1 cellular context compared by ENCODE assay signal in genomic region chr2:101252408-101253012, GRCh38.
A peak's percentile ranks its signal among the peaks of the same experiment; 100 is the strongest.
TF ChIP-seq lines count a peak whose summit lies in the region.

Gene CNOT11, plus strand, starts transcription at chr2:101252886. Its CDS starts 79 bp downstream, at chr2:101252965.

TF ChIP-seq in HEK293, 187 proteins besides CTCF, POLR2A, EP300 and RAD21 (continued from another document and continues in another):
- no peak for TF ChIP-seq PRDM2 (tag by site-specific recombination; IDR thresholded peaks at IDR 0.05; ENCODE audit: borderline replicate concordance)
- TF ChIP-seq BCL11A (tag by site-specific recombination; IDR thresholded peaks at IDR 0.05; ENCODE audit: low read depth): no peak
- no peak for TF ChIP-seq ZSCAN18 (tag by site-specific recombination; IDR thresholded peaks at IDR 0.05)
- no peak for TF ChIP-seq SETDB1 (IDR thresholded peaks at IDR 0.05; ENCODE audit: insufficient read length, low read length)
- no peak for TF ChIP-seq ZNF529 (tag by site-specific recombination; IDR thresholded peaks at IDR 0.05; ENCODE audit: insufficient replicate concordance)
- no peak for TF ChIP-seq ZNF555 (tag by site-specific recombination; conservative IDR thresholded peaks at IDR 0.05)
- no peak for TF ChIP-seq ZNF560 (tag by site-specific recombination; IDR thresholded peaks at IDR 0.05; ENCODE audit: borderline replicate concordance)
- TF ChIP-seq ZNF18 (tag by site-specific recombination; IDR thresholded peaks at IDR 0.05): no peak
- TF ChIP-seq REPIN1 (tag by site-specific recombination; IDR thresholded peaks at IDR 0.05; ENCODE audit: low read depth): no peak
- no peak for TF ChIP-seq ZNF488 (tag by site-specific recombination; IDR thresholded peaks at IDR 0.05)
- TF ChIP-seq ZNF169 (tag by site-specific recombination; IDR thresholded peaks at IDR 0.05): no peak
- TF ChIP-seq ZBTB48 (tag by site-specific recombination; IDR thresholded peaks at IDR 0.05): peak; percentile 54; the same call in 1 of the 2 replicates
- TF ChIP-seq ZNF366 (tag by site-specific recombination; conservative IDR thresholded peaks at IDR 0.05): no peak
- no peak for TF ChIP-seq ZNF561 (tag by site-specific recombination; IDR thresholded peaks at IDR 0.05; ENCODE audit: borderline replicate concordance)
- no peak for TF ChIP-seq ZNF677 (tag by site-specific recombination; IDR thresholded peaks at IDR 0.05)
- TF ChIP-seq ZNF768 (tag by site-specific recombination; IDR thresholded peaks at IDR 0.05): no peak
- no peak for TF ChIP-seq ZNF48 (tag by site-specific recombination; IDR thresholded peaks at IDR 0.05)
- TF ChIP-seq ZBTB7A (tag by site-specific recombination; IDR thresholded peaks at IDR 0.05; ENCODE audit: low read depth): no peak
- no peak for TF ChIP-seq ZNF354C (tag by site-specific recombination; IDR thresholded peaks at IDR 0.05; ENCODE audit: borderline replicate concordance, low read depth)
- no peak for TF ChIP-seq ZNF37A (tag by site-specific recombination; IDR thresholded peaks at IDR 0.05)
- peak; percentile 71 for TF ChIP-seq SP3 (tag by site-specific recombination; IDR thresholded peaks at IDR 0.05)
- no peak for TF ChIP-seq GLI2 (tag by site-specific recombination; IDR thresholded peaks at IDR 0.05; ENCODE audit: borderline replicate concordance, low read depth)
- TF ChIP-seq GLI4 (tag by site-specific recombination; IDR thresholded peaks at IDR 0.05): no peak
- no peak for TF ChIP-seq ZFP37 (tag by site-specific recombination; IDR thresholded peaks at IDR 0.05)
- TF ChIP-seq ZNF76 (tag by site-specific recombination; IDR thresholded peaks at IDR 0.05; ENCODE audit: borderline replicate concordance, low read depth): no peak
- TF ChIP-seq ZNF239 (tag by site-specific recombination; IDR thresholded peaks at IDR 0.05): no peak
- TF ChIP-seq PATZ1 (tag by site-specific recombination; IDR thresholded peaks at IDR 0.05): peak; percentile 42; the same call in 1 of the 2 replicates
- TF ChIP-seq ZNF785 (tag by site-specific recombination; IDR thresholded peaks at IDR 0.05): no peak
- no peak for TF ChIP-seq WT1 (tag by site-specific recombination; IDR thresholded peaks at IDR 0.05)
- TF ChIP-seq PRDM1 (tag by site-specific recombination; IDR thresholded peaks at IDR 0.05): peak; percentile 90
- no peak for TF ChIP-seq SALL2 (tag by site-specific recombination; IDR thresholded peaks at IDR 0.05; ENCODE audit: borderline replicate concordance)
- no peak for TF ChIP-seq INSM2 (tag by site-specific recombination; IDR thresholded peaks at IDR 0.05)
- TF ChIP-seq ZNF521 (tag by site-specific recombination; IDR thresholded peaks at IDR 0.05): no peak
- TF ChIP-seq ZNF16 (tag by site-specific recombination; IDR thresholded peaks at IDR 0.05; ENCODE audit: low read depth): no peak
- TF ChIP-seq ZNF121 (tag by site-specific recombination; IDR thresholded peaks at IDR 0.05): peak; percentile 49; the same call in 1 of the 2 replicates
- 0 out of 2 replicates have a peak, but pooled peaks have one; percentile 11 for TF ChIP-seq ZFHX2 (tag by site-specific recombination; conservative IDR thresholded peaks at IDR 0.05)
- no peak for TF ChIP-seq ZNF274 (IDR thresholded peaks at IDR 0.05; ENCODE audit: low read length)
- TF ChIP-seq ZNF274 (tag by site-specific recombination; IDR thresholded peaks at IDR 0.05; ENCODE audit: borderline replicate concordance): no peak
- no peak for TF ChIP-seq ZNF214 (tag by site-specific recombination; IDR thresholded peaks at IDR 0.05; ENCODE audit: borderline replicate concordance)
- no peak for TF ChIP-seq GFI1B (tag by site-specific recombination; IDR thresholded peaks at IDR 0.05)
- TF ChIP-seq ZNF549 (tag by site-specific recombination; IDR thresholded peaks at IDR 0.05): no peak
- TF ChIP-seq ZNF626 (tag by site-specific recombination; IDR thresholded peaks at IDR 0.05): no peak
- TF ChIP-seq ZNF530 (tag by site-specific recombination; IDR thresholded peaks at IDR 0.05; ENCODE audit: low read depth): no peak
- no peak for TF ChIP-seq ELK4 (IDR thresholded peaks at IDR 0.05; ENCODE audit: borderline replicate concordance, low read depth, low read length)
- TF ChIP-seq HOXD13 (CRISPR knock-in tag; IDR thresholded peaks at IDR 0.05; ENCODE audit: borderline replicate concordance): no peak
- no peak for TF ChIP-seq ZNF174 (tag by site-specific recombination; IDR thresholded peaks at IDR 0.05)
- TF ChIP-seq ZNF404 (tag by site-specific recombination; IDR thresholded peaks at IDR 0.05): no peak
- TF ChIP-seq ZNF184 (tag by site-specific recombination; IDR thresholded peaks at IDR 0.05): no peak
- no peak for TF ChIP-seq ZNF248 (tag by site-specific recombination; IDR thresholded peaks at IDR 0.05)
- no peak for TF ChIP-seq TSHZ1 (tag by site-specific recombination; IDR thresholded peaks at IDR 0.05; ENCODE audit: borderline replicate concordance)
- TF ChIP-seq ZNF654 (tag by site-specific recombination; IDR thresholded peaks at IDR 0.05; ENCODE audit: low read depth): no peak
